Comparison of ENCODE assay signal across 8 cellular contexts in genomic region chr1:225427249-225428065, GRCh38. TPM values are rescaled to one million over a fixed set of nuclear protein-coding genes. Genes with fewer than 3 reads are reported as not detected.
DNase-seq lines count a peak whose midpoint lies in the region; ATAC-seq and TF ChIP-seq lines count a peak whose summit lies in the region.

Gene LBR (minus strand): TSS chr1:225428038. CDS start chr1:225424075, 3,963 bp downstream.

- H3K4me1 Mint-ChIP-seq in Caco-2 (ENCODE audit: low read depth, unreplicated experiment), result peaks cover 30% of the 10 kb centered on the region
- H3K4me1 Mint-ChIP-seq in naive thymus-derived CD8-positive, alpha-beta T cell, result peaks cover 33 to 53% (median 47%) of the 10 kb centered on the region in 4 donors

- ATAC-seq in GM19438 (IDR thresholded peaks at IDR 0.05; ENCODE audit: low read depth, unreplicated experiment) (peak; percentile 32), HG03460 (IDR thresholded peaks at IDR 0.05; ENCODE audit: unreplicated experiment) (peak; percentile 32)
- peak in 1 of 2 donors; percentile 17 for ATAC-seq in naive thymus-derived CD8-positive, alpha-beta T cell

- peak within 1 kb of the TSS; percentile 97 to 98 for H3K27ac ChIP-seq in uterus

- TF ChIP-seq CTCF in Caco-2 (IDR thresholded peaks at IDR 0.05; ENCODE audit: insufficient read depth in 1 of 2, low read depth in 1 of 2, low read length in 1 of 2, severe bottlenecking in 1 of 2, unreplicated experiment in 1 of 2), result no peak
- no peak for TF ChIP-seq CTCF in uterus (IDR thresholded peaks at IDR 0.05)

- no peaks in the 10 kb centered on the region for H3K27me3 Mint-ChIP-seq in Caco-2 (ENCODE audit: insufficient read depth, unreplicated experiment)
- no peaks in the 10 kb centered on the region for H3K27me3 Mint-ChIP-seq in naive thymus-derived CD8-positive, alpha-beta T cell

- CTCF ChIA-PET in Caco-2 (lab: Charles Lee), result interaction anchor here (1.1 to 2.6 kb wide), 2 partner anchors 9 to 13 kb away, joined by 5 to 11 read pairs; no protein-coding TSS in a partner anchor

- no peaks in the 10 kb centered on the region; the same call in 1 of the 2 replicates for H3K36me3 ChIP-seq in Caco-2 (ENCODE audit: control insufficient read depth, insufficient read depth, low read length)
- H3K36me3 ChIP-seq in uterus, result no peaks in the 10 kb centered on the region

- H3K4me3 ChIP-seq in Caco-2 (ENCODE audit: low read depth, low read length) (peak within 1 kb of the TSS; percentile 82), uterus (peak within 1 kb of the TSS; percentile 88 to 95)

- peaks cover 12% of the 10 kb centered on the region for H3K36me3 Mint-ChIP-seq in Caco-2 (ENCODE audit: insufficient read depth, unreplicated experiment)
- H3K36me3 Mint-ChIP-seq in naive thymus-derived CD8-positive, alpha-beta T cell, result peaks cover 0 to 15% (median 0%) of the 10 kb centered on the region in 3 donors

- H3K4me1 ChIP-seq in Caco-2, result peaks cover 23% of the 10 kb centered on the region
- H3K4me1 ChIP-seq in uterus, result peaks cover 0 to 15% of the 10 kb centered on the region in 2 donors

- H3K27ac Mint-ChIP-seq in Caco-2 (ENCODE audit: unreplicated experiment), result peak within 1 kb of the TSS; percentile 80
- peak within 1 kb of the TSS; percentile 86 to 97 (median 94) for H3K27ac Mint-ChIP-seq in naive thymus-derived CD8-positive, alpha-beta T cell

- H3K4me3 Mint-ChIP-seq in Caco-2 (ENCODE audit: unreplicated experiment), result peak within 1 kb of the TSS; percentile 74
- peak within 1 kb of the TSS; percentile 86 to 99 (median 92) for H3K4me3 Mint-ChIP-seq in naive thymus-derived CD8-positive, alpha-beta T cell

- no TSS peak for BruUV-seq in Caco-2 (replicated peaks; lab: Mats Ljungman, UMichigan)

- no peaks in the 10 kb centered on the region for H3K9me3 ChIP-seq in Caco-2
- H3K9me3 ChIP-seq in uterus, result no peaks in the 10 kb centered on the region

- POLR2A ChIA-PET in Caco-2 (lab: Charles Lee), result interaction anchor here (0.6 to 1.6 kb wide), 4 partner anchors 9 to 14 kb away, joined by 3 to 8 read pairs (median 4); no protein-coding TSS in a partner anchor
- POLR2A ChIA-PET in naive thymus-derived CD8-positive, alpha-beta T cell (lab: Charles Lee), result interaction anchor here (0.5 to 7.2 kb wide), 23 partner anchors 8 to 1513 kb away, joined by 3 to 190 read pairs (median 5); partner anchors contain the start of genes COQ8A, H3-3A, PYCR2 and SDE2

- TF ChIP-seq POLR2A in uterus (IDR thresholded peaks at IDR 0.05), result peak in 1 of 2 donors; percentile 93

- DNase-seq in Caco-2 (peak in 1 of 2 experiments; percentile 43), fibroblast of gingiva (ENCODE audit: low read depth) (peak; percentile 13), uterus (peak in 1 of 2 donors; percentile 42), NCI-H2029 (lab: John Stamatoyannopoulos, UW) (no peak)
- DNase-seq in activated CD4-positive, alpha-beta T cell treated with anti-CD3 and anti-CD28 coated beads, Interleukin-2, amount 50 U/mL, for 4 hours, result peak; percentile 17 to 18
- peak in 4 of 10 donors; percentile 17 to 68 (median 31) for DNase-seq in naive thymus-derived CD8-positive, alpha-beta T cell

- no peaks in the 10 kb centered on the region for H3K9me3 Mint-ChIP-seq in Caco-2 (ENCODE audit: unreplicated experiment)
- H3K9me3 Mint-ChIP-seq in naive thymus-derived CD8-positive, alpha-beta T cell, result no peaks in the 10 kb centered on the region

- intact Hi-C loops in Caco-2 (cut with micrococcal nuclease; ENCODE audit: unreplicated experiment) (loop anchor here (1.0 kb wide), 2 partner anchors 9 to 14 kb away; no protein-coding TSS in a partner anchor), uterus (cut with DNase I; ENCODE audit: low total_unique reads) (no loop called here)

- no peaks in the 10 kb centered on the region for H3K27me3 ChIP-seq in Caco-2 (replicated peaks; ENCODE audit: control insufficient read depth, insufficient read depth, low read length)
- no peaks in the 10 kb centered on the region for H3K27me3 ChIP-seq in uterus

RNA-seq across cellular contexts. Expression of gene LBR, which starts in this region (rescaled TPM):
- total RNA-seq in Caco-2 (2022), result 127 and 149 TPM in 2 replicates
- total RNA-seq in naive thymus-derived CD8-positive, alpha-beta T cell, result 100 to 1,000 TPM; 151 to 167 TPM
- polyA plus RNA-seq in naive thymus-derived CD8-positive, alpha-beta T cell, result 100 to 1,000 TPM in 2 of 3 donors, 10 to 100 TPM in 1; 95.8 to 123 (median 111) TPM
- total RNA-seq in uterus, result 100 to 1,000 TPM in 2 of 4 donors, 10 to 100 TPM in 2; 55.1 to 178 (median 92.6) TPM
